Comparison of ENCODE assay signal across 28 cellular contexts in genomic region chr17:12768267-12768666, GRCh38. TPM values are rescaled to one million over a fixed set of nuclear protein-coding genes. Genes with fewer than 3 reads are reported as not detected.
"Had no signal": no experiment of that assay in that cellular context is flagged by ENCODE, and none has a peak within 500 bp of the region (broad histone marks: within the 10 kb centered on the region; RNA-seq: fewer than 3 reads in every experiment).

No MANE protein-coding gene starts in this region.

- H3K4me3 ChIP-seq: ascending aorta, heart left ventricle, lung, mucosa of descending colon, right lobe of liver, skin epidermis, thoracic aorta, uterus had no signal

- H3K4me1 ChIP-seq: ascending aorta, right lobe of liver had no signal

- ATAC-seq: left lobe of liver; mucosa of descending colon; natural killer cell treated with Interleukin-12 subunit alpha and Interleukin-12 subunit beta and Interleukin-15 and Interleukin-18, amount 100 ng/mL, for 72 hours; right lobe of liver; stimulated activated naive CD8-positive, alpha-beta T cell treated with anti-CD3 and anti-CD28 coated beads, Interleukin-15, Interleukin-2, amounts not matched to agents 100 U/mL and 50 U/mL, for 24 hours had no signal

- H3K9me3 ChIP-seq: ascending aorta, heart left ventricle, mucosa of descending colon, right lobe of liver, thoracic aorta, uterus had no signal

- H3K27me3 ChIP-seq: ascending aorta, heart left ventricle, right lobe of liver, uterus had no signal

- H3K36me3 ChIP-seq: right lobe of liver, uterus had no signal

- DNase-seq: activated CD4-positive, alpha-beta memory T cell treated with anti-CD3 and anti-CD28 coated beads, Interleukin-2, amount 10 ng/mL, durations not matched to agents 7 days and 5 days; activated CD4-positive, alpha-beta T cell treated with anti-CD3 and anti-CD28 coated beads for 1 hour; activated CD4-positive, alpha-beta T cell treated with anti-CD3 and anti-CD28 coated beads, Interleukin-2, amount 10 ng/mL, durations not matched to agents 7 days and 5 days; activated CD8-positive, alpha-beta memory T cell treated with anti-CD3 and anti-CD28 coated beads, Interleukin-2, amount 50 U/mL, for 48 hours; activated gamma-delta T cell; activated naive CD4-positive, alpha-beta T cell treated with anti-CD3 and anti-CD28 coated beads, Interleukin-2, amount 10 ng/mL, durations not matched to agents 7 days and 5 days; activated naive CD8-positive, alpha-beta T cell treated with anti-CD3 and anti-CD28 coated beads, Interleukin-2, amount 10 ng/mL, durations not matched to agents 7 days and 5 days; activated T-cell treated with anti-CD3 and anti-CD28 coated beads, Interleukin-2, amount 50 U/mL, for 24 hours; caudate nucleus; foreskin fibroblast; mucosa of descending colon; posterior cingulate gyrus; right lobe of liver; stimulated activated CD4-positive, alpha-beta T cell treated with anti-CD3 and anti-CD28 coated beads, Interleukin-12 subunit alpha, Interleukin-12 subunit beta, amount 100 ng/mL, for 4 hours; stimulated activated CD4-positive, alpha-beta T cell treated with anti-CD3 and anti-CD28 coated beads, Interleukin-4, amount 100 ng/mL, for 1 hour; stimulated activated naive CD8-positive, alpha-beta T cell treated with anti-CD3 and anti-CD28 coated beads, Interleukin-15, Interleukin-2, amounts not matched to agents 100 U/mL and 50 U/mL, for 24 hours; T-helper 9 cell; trophoblast cell; uterus had no signal

- H3K27ac ChIP-seq: ascending aorta, right lobe of liver, skin epidermis, thoracic aorta, uterus had no signal

- FAIRE-seq: endothelial cell of umbilical vein, TTC549 had no signal

RNA-seq across cellular contexts. Expression of gene ARHGAP44, which starts 21.0 kb away (rescaled TPM):
- total RNA-seq: activated CD4-positive, alpha-beta memory T cell treated with anti-CD3 and anti-CD28 coated beads, Interleukin-2, amount 10 ng/mL, durations not matched to agents 7 days and 5 days; activated naive CD8-positive, alpha-beta T cell treated with anti-CD3 and anti-CD28 coated beads, Interleukin-2, amount 10 ng/mL, durations not matched to agents 7 days and 5 days had no signal
